In the genomic region with DNA sequence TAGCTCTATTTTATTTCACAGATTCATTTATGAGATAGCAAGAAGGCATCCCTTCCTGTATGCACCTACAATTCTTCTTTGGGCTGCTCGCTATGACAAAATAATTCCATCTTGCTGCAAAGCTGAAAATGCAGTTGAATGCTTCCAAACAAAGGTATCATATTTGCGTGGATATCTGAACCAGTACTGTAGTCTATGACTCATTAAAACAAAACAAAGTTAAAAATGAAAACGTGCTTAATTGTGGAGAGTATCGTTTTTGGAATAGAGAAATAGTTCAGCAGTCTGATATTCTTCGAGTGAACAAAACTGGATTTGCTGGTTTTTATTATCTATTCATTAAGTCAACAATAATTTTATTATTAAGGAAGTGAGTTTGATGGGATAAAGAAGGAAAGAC, we compare ENCODE assay signal across 25 cellular contexts. TPM values are rescaled to one million over a fixed set of nuclear protein-coding genes. Genes with fewer than 3 reads are reported as not detected.
"Had no signal": no experiment of that assay in that cellular context is flagged by ENCODE, and none has a peak within 500 bp of the region (broad histone marks: within the 10 kb centered on the region; RNA-seq: fewer than 3 reads in every experiment).

No MANE protein-coding gene starts in this region.

- H3K27ac ChIP-seq: body of pancreas, foreskin keratinocyte, neural progenitor cell, tibial artery had no signal

- ATAC-seq: activated T-cell treated with anti-CD3 and anti-CD28 coated beads, Interleukin-2, amount 50 U/mL, for 72 hours; body of pancreas; foreskin keratinocyte; left ventricle myocardium superior; naive thymus-derived CD8-positive, alpha-beta T cell; T-helper 17 cell had no signal

- H3K27me3 ChIP-seq: body of pancreas, neural progenitor cell, tibial artery had no signal

- DNase-seq: activated CD4-positive, alpha-beta memory T cell treated with anti-CD3 and anti-CD28 coated beads for 36 hours; activated CD4-positive, alpha-beta T cell treated with anti-CD3 and anti-CD28 coated beads for 48 hours; activated effector memory CD4-positive, alpha-beta T cell treated with Interleukin-2 at 50 U/mL for 16 hours; activated naive CD4-positive, alpha-beta T cell treated with anti-CD3 and anti-CD28 coated beads for 36 hours; activated T-cell treated with anti-CD3 and anti-CD28 coated beads, Interleukin-2, amount 50 U/mL, for 72 hours; body of pancreas; dermis blood vessel endothelial cell; effector CD8-positive, alpha-beta T cell; erythroblast; foreskin keratinocyte; immature natural killer cell; left ventricle myocardium superior; mammary epithelial cell; naive thymus-derived CD8-positive, alpha-beta T cell; retina; stimulated activated CD4-positive, alpha-beta T cell treated with anti-CD3 and anti-CD28 coated beads, Interleukin-4, amount 100 ng/mL, for 4 hours; T-helper 17 cell; tibial artery had no signal

- H3K4me1 ChIP-seq: neural progenitor cell, tibial artery had no signal

- H3K4me2 ChIP-seq: neural progenitor cell had no signal

- H3K9me3 ChIP-seq: body of pancreas, tibial artery had no signal

- H3K9ac ChIP-seq: neural progenitor cell had no signal

- H3K4me3 ChIP-seq: body of pancreas, neural progenitor cell, tibial artery had no signal

- H2AFZ ChIP-seq: neural progenitor cell had no signal

- H3K36me3 ChIP-seq: neural progenitor cell, tibial artery had no signal

RNA-seq across cellular contexts. Expression of gene AFP, which starts 6.3 kb away (rescaled TPM):
- total RNA-seq: activated CD4-positive, alpha-beta memory T cell treated with anti-CD3 and anti-CD28 coated beads for 36 hours; activated naive CD4-positive, alpha-beta T cell treated with anti-CD3 and anti-CD28 coated beads for 36 hours; activated T-cell treated with anti-CD3 and anti-CD28 coated beads, Interleukin-2, amount 50 U/mL, for 72 hours; body of pancreas; cardiac septum; dermis blood vessel endothelial cell; glomerular endothelial cell; left ventricle myocardium superior; mammary epithelial cell; naive thymus-derived CD8-positive, alpha-beta T cell; omental fat pad; T-helper 17 cell; ureter had no signal
- polyA plus RNA-seq: immature natural killer cell; naive thymus-derived CD8-positive, alpha-beta T cell had no signal

RNA-seq across cellular contexts. Expression of gene ALB, which starts 38.2 kb away (rescaled TPM):
- total RNA-seq: activated CD4-positive, alpha-beta memory T cell treated with anti-CD3 and anti-CD28 coated beads for 36 hours; activated naive CD4-positive, alpha-beta T cell treated with anti-CD3 and anti-CD28 coated beads for 36 hours; cardiac septum; dermis blood vessel endothelial cell; fibroblast of lung; foreskin keratinocyte; glomerular endothelial cell; left ventricle myocardium superior; mammary epithelial cell; T-helper 17 cell had no signal
- polyA plus RNA-seq: foreskin keratinocyte; immature natural killer cell; mammary epithelial cell; naive thymus-derived CD8-positive, alpha-beta T cell had no signal

RNA-seq across cellular contexts. Expression of gene AFM, which starts 39.3 kb away (rescaled TPM):
- total RNA-seq: activated CD4-positive, alpha-beta memory T cell treated with anti-CD3 and anti-CD28 coated beads for 36 hours; activated naive CD4-positive, alpha-beta T cell treated with anti-CD3 and anti-CD28 coated beads for 36 hours; activated T-cell treated with anti-CD3 and anti-CD28 coated beads, Interleukin-2, amount 50 U/mL, for 72 hours; cardiac septum; dermis blood vessel endothelial cell; fibroblast of lung; foreskin keratinocyte; glomerular endothelial cell; left ventricle myocardium superior; mammary epithelial cell; mesothelial cell of epicardium; naive thymus-derived CD8-positive, alpha-beta T cell; omental fat pad; T-helper 17 cell; ureter had no signal
- polyA plus RNA-seq: fibroblast of lung; immature natural killer cell; mammary epithelial cell; naive thymus-derived CD8-positive, alpha-beta T cell had no signal
